Comparison of ENCODE assay signal across 8 cellular contexts in genomic region chrX:56800801-56801200, GRCh38.
DNase-seq lines count a peak whose midpoint lies in the region; ATAC-seq and TF ChIP-seq lines count a peak whose summit lies in the region.

No MANE protein-coding gene starts in this region.

- intact Hi-C loops in activated CD8-positive, alpha-beta T cell treated with anti-CD3 and anti-CD28 coated beads for 36 hours (cut with micrococcal nuclease), result loop anchor here (10.0 kb wide), 1 partner anchor 174 kb away; no protein-coding TSS in a partner anchor
- intact Hi-C loops in lower leg skin (cut with DNase I; ENCODE audit: low total_unique reads), result no loop called here
- intact Hi-C loops in esophagus squamous epithelium (cut with DNase I), result no loop called here

- H2BK5ac ChIP-seq in mesenchymal stem cell (ENCODE audit: low read depth, low read length, poor library complexity, severe bottlenecking), result no peak overlapping the region

- H2BK120ac ChIP-seq in mesenchymal stem cell (ENCODE audit: low read depth, low read length), result no peak overlapping the region

- no peak overlapping the region for H2AFZ ChIP-seq in mesenchymal stem cell (ENCODE audit: low read depth, low read length)

- DNase-seq in activated CD8-positive, alpha-beta T cell treated with anti-CD3 and anti-CD28 coated beads for 36 hours, result peak; percentile 75
- DNase-seq in lower leg skin (ENCODE audit: low spot score in 2 of 2), result no peak
- DNase-seq in mesenchymal stem cell, result no peak
- no peak for DNase-seq in esophagus squamous epithelium (lab: John Stamatoyannopoulos, UW)
- DNase-seq in NCI-H524 treated with DMSO at 0.1 percent for 48 hours (lab: John Stamatoyannopoulos, UW), result no peak

- no peak overlapping the region for H3K23ac ChIP-seq in mesenchymal stem cell (ENCODE audit: low read length in 2 of 2)

- H3K27ac ChIP-seq in mesenchymal stem cell (ENCODE audit: low read length, poor library complexity, severe bottlenecking), result no peak overlapping the region
- no peak overlapping the region for H3K27ac ChIP-seq in esophagus squamous epithelium

- no peak overlapping the region for H3K9ac ChIP-seq in mesenchymal stem cell (ENCODE audit: low read length)

- H3K4me3 Mint-ChIP-seq in activated CD8-positive, alpha-beta T cell treated with anti-CD3 and anti-CD28 coated beads for 36 hours, result no peak overlapping the region
- no peak overlapping the region for H3K4me3 Mint-ChIP-seq in nephron

- CTCF ChIA-PET in activated CD8-positive, alpha-beta T cell treated with anti-CD3 and anti-CD28 coated beads for 36 hours (lab: Charles Lee), result no interaction called here

- POLR2A ChIA-PET in activated CD8-positive, alpha-beta T cell treated with anti-CD3 and anti-CD28 coated beads for 36 hours (lab: Charles Lee), result no interaction called here

- no peaks in the 10 kb centered on the region for H3K4me1 ChIP-seq in mesenchymal stem cell (ENCODE audit: control insufficient read depth, insufficient read depth, low read depth, low read length)
- H3K4me1 ChIP-seq in esophagus squamous epithelium, result peaks cover 4 to 30% (median 10%) of the 10 kb centered on the region in 3 donors

- H3K27ac Mint-ChIP-seq in activated CD8-positive, alpha-beta T cell treated with anti-CD3 and anti-CD28 coated beads for 36 hours, result peak overlapping the region; percentile 90
- peak overlapping the region in 2 of 3 experiments; percentile 47 to 74 for H3K27ac Mint-ChIP-seq in nephron

- H3K18ac ChIP-seq in mesenchymal stem cell (ENCODE audit: low read depth in 1 of 2, low read length in 2 of 2), result no peak overlapping the region

- ATAC-seq in GM19023 (IDR thresholded peaks at IDR 0.05; ENCODE audit: unreplicated experiment), result peak; percentile 66
- peak; percentile 80 for ATAC-seq in HG03066 (IDR thresholded peaks at IDR 0.05; ENCODE audit: low read depth, unreplicated experiment)
- ATAC-seq in activated CD8-positive, alpha-beta T cell treated with anti-CD3 and anti-CD28 coated beads for 36 hours, result peak; percentile 92

- peaks cover 17% of the 10 kb centered on the region for H3K79me1 ChIP-seq in mesenchymal stem cell (replicated peaks; ENCODE audit: low read length, poor library complexity, severe bottlenecking)

- H3K27me3 ChIP-seq in mesenchymal stem cell (ENCODE audit: control insufficient read depth in 1 of 2, insufficient read depth in 1 of 2, low read length in 2 of 2) (peaks cover 0 to 39% of the 10 kb centered on the region in 2 experiments), esophagus squamous epithelium (no peaks in the 10 kb centered on the region)

- no peaks in the 10 kb centered on the region for H3K27me3 Mint-ChIP-seq in activated CD8-positive, alpha-beta T cell treated with anti-CD3 and anti-CD28 coated beads for 36 hours
- no peaks in the 10 kb centered on the region for H3K27me3 Mint-ChIP-seq in nephron (ENCODE audit: low read depth)

- no peaks in the 10 kb centered on the region for H3K9me3 ChIP-seq in mesenchymal stem cell (ENCODE audit: control insufficient read depth, low read length)
- H3K9me3 ChIP-seq in esophagus squamous epithelium, result no peaks in the 10 kb centered on the region

- H3K36me3 ChIP-seq in mesenchymal stem cell (ENCODE audit: control insufficient read depth in 1 of 2, insufficient read depth in 2 of 2, low read depth in 1 of 2, low read length in 2 of 2) (peaks cover 5 to 19% of the 10 kb centered on the region in 2 experiments), esophagus squamous epithelium (no peaks in the 10 kb centered on the region)

- no peak overlapping the region for H2AK5ac ChIP-seq in mesenchymal stem cell (ENCODE audit: low read length, severe bottlenecking)

- H4K8ac ChIP-seq in mesenchymal stem cell (ENCODE audit: low read length), result no peak overlapping the region

- peaks cover 48% of the 10 kb centered on the region for H3K4me1 Mint-ChIP-seq in activated CD8-positive, alpha-beta T cell treated with anti-CD3 and anti-CD28 coated beads for 36 hours (ENCODE audit: low read depth)
- peaks cover 23% of the 10 kb centered on the region for H3K4me1 Mint-ChIP-seq in nephron

- no peak overlapping the region for H2BK15ac ChIP-seq in mesenchymal stem cell (ENCODE audit: low read depth, poor library complexity, severe bottlenecking)

- no peak for TF ChIP-seq POLR2A in lower leg skin (IDR thresholded peaks at IDR 0.05)
- no peak for TF ChIP-seq POLR2A in esophagus squamous epithelium (IDR thresholded peaks at IDR 0.05)

- no peak overlapping the region for H2BK12ac ChIP-seq in mesenchymal stem cell (ENCODE audit: low read length in 2 of 2)

- 64 to 67% methylated on average over 7 of the region's 7 CpGs for WGBS in lower leg skin, 2 donors
- WGBS in mesenchymal stem cell, result 52% methylated on average over 7 of the region's 7 CpGs
- 52 to 69% methylated on average over 5 to 7 of the region's 7 CpGs for WGBS in esophagus squamous epithelium, 2 donors

- no peaks in the 10 kb centered on the region for H3K9me3 Mint-ChIP-seq in activated CD8-positive, alpha-beta T cell treated with anti-CD3 and anti-CD28 coated beads for 36 hours
- peaks cover 3% of the 10 kb centered on the region for H3K9me3 Mint-ChIP-seq in nephron

- H3K4me3 ChIP-seq in lower leg skin (ENCODE audit: low read depth, poor library complexity, severe bottlenecking) (no peak overlapping the region), mesenchymal stem cell (ENCODE audit: insufficient read depth in 1 of 2, low read depth in 1 of 2, low read length in 2 of 2) (no peak overlapping the region), esophagus squamous epithelium (no peak overlapping the region)

- H3K36me3 Mint-ChIP-seq in activated CD8-positive, alpha-beta T cell treated with anti-CD3 and anti-CD28 coated beads for 36 hours (ENCODE audit: low read depth), result peaks cover 6% of the 10 kb centered on the region
- peaks cover 36% of the 10 kb centered on the region for H3K36me3 Mint-ChIP-seq in nephron (ENCODE audit: low read depth)

- no peak overlapping the region for H4K91ac ChIP-seq in mesenchymal stem cell (ENCODE audit: low read length)

- no peak for TF ChIP-seq CTCF in activated CD8-positive, alpha-beta T cell treated with anti-CD3 and anti-CD28 coated beads for 36 hours (IDR thresholded peaks at IDR 0.05)
- TF ChIP-seq CTCF in nephron (IDR thresholded peaks at IDR 0.05; ENCODE audit: unreplicated experiment in 3 of 3), result no peak
- TF ChIP-seq CTCF in lower leg skin (IDR thresholded peaks at IDR 0.05), result no peak
- no peak for TF ChIP-seq CTCF in esophagus squamous epithelium (IDR thresholded peaks at IDR 0.05)

- no peak overlapping the region for H3K14ac ChIP-seq in mesenchymal stem cell (ENCODE audit: low read length in 2 of 2)

- H3K4me2 ChIP-seq in mesenchymal stem cell (ENCODE audit: low read length, poor library complexity, severe bottlenecking), result no peak overlapping the region

- H3K4ac ChIP-seq in mesenchymal stem cell (ENCODE audit: low read depth in 1 of 2, low read length in 2 of 2), result no peak overlapping the region
